19 cellular contexts compared by ENCODE assay signal in the genomic region with DNA sequence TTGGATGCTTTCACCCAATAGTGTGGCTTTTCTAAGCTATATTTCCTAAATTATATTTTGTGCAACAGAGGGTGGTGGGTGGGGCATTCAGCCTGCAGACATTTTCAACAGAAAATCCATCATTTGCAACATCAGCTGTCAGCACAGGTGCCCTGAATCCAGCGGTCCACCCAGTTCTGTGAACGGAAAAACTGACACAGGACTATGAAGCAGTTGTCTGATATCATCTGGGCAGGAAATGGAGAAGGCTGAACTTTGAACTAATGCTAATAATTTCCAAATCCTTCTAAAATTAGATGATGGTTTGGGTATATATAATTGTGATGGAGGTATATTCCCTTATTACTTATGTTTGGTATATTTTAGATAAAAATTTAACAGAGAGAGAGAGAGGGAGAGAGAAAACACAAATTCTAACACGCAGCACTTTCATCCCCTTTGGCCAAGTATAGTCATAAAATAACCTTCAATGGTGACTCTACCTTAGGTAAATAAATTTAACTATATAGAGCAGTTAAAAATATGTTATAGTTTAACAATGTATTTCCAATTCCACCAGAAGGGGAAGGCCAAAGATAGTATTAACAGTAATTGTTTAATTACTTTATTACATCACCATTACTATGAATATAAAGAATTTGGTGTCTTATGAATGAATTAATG. TPM values are rescaled to one million over a fixed set of nuclear protein-coding genes. Genes with fewer than 3 reads are reported as not detected.
"Had no signal": no experiment of that assay in that cellular context is flagged by ENCODE, and none has a peak within 500 bp of the region (broad histone marks: within the 10 kb centered on the region; RNA-seq: fewer than 3 reads in every experiment).

No MANE protein-coding gene starts in this region.

- ATAC-seq: activated CD4-positive, CD25-positive, alpha-beta regulatory T cell treated with anti-CD3 and anti-CD28 coated beads, Interleukin-2, amount 50 U/mL, for 24 hours; activated T-cell treated with anti-CD3 and anti-CD28 coated beads, Interleukin-2, amount 50 U/mL, for 4 hours; esophagus mucosa; gastrocnemius medialis; naive thymus-derived CD8-positive, alpha-beta T cell; sciatic nerve; stimulated activated memory B cell treated with anti-CD40 and anti-IgM and Interleukin-4, amounts not matched to agents 10 μg/mL and 1 μg/mL and 100 μg/mL, for 72 hours had no signal

- H3K27me3 ChIP-seq: gastrocnemius medialis, ovary, testis had no signal

- DNase-seq: activated CD4-positive, alpha-beta T cell treated with anti-CD3 and anti-CD28 coated beads, Interleukin-2, amount 10 ng/mL, durations not matched to agents 7 days and 5 days; activated CD8-positive, alpha-beta memory T cell treated with anti-CD3 and anti-CD28 coated beads, Interleukin-2, amount 50 U/mL, for 4 hours; activated naive CD4-positive, alpha-beta T cell treated with anti-CD3 and anti-CD28 coated beads for 36 hours; activated T-cell treated with anti-CD3 and anti-CD28 coated beads, Interleukin-2, amount 50 U/mL, for 4 hours; anterior cingulate cortex; caudate nucleus; effector CD4-positive, alpha-beta T cell; gastrocnemius medialis; naive thymus-derived CD8-positive, alpha-beta T cell; ovary; stimulated activated CD4-positive, alpha-beta T cell treated with anti-CD3 and anti-CD28 coated beads, Interleukin-4, amount 100 ng/mL, for 4 hours; T-helper 1 cell; T-helper 9 cell; testis had no signal

- H3K9me3 ChIP-seq: gastrocnemius medialis, ovary, testis had no signal

- H3K27ac ChIP-seq: coronary artery, gastrocnemius medialis, ovary, testis had no signal

- H3K4me1 ChIP-seq: gastrocnemius medialis, testis had no signal

- H3K4me3 ChIP-seq: coronary artery, gastrocnemius medialis, ovary, testis had no signal

- H3K36me3 ChIP-seq: gastrocnemius medialis, ovary had no signal

RNA-seq across cellular contexts. Expression of a gene that starts 58.3 kb away (rescaled TPM):
- total RNA-seq: activated CD4-positive, alpha-beta T cell treated with anti-CD3 and anti-CD28 coated beads, Interleukin-2, amount 10 ng/mL, durations not matched to agents 7 days and 5 days; activated naive CD4-positive, alpha-beta T cell treated with anti-CD3 and anti-CD28 coated beads for 36 hours; naive thymus-derived CD8-positive, alpha-beta T cell had no signal
- polyA plus RNA-seq: naive thymus-derived CD8-positive, alpha-beta T cell had no signal
